ENCODE assay signal across 25 cellular contexts in the genomic region with DNA sequence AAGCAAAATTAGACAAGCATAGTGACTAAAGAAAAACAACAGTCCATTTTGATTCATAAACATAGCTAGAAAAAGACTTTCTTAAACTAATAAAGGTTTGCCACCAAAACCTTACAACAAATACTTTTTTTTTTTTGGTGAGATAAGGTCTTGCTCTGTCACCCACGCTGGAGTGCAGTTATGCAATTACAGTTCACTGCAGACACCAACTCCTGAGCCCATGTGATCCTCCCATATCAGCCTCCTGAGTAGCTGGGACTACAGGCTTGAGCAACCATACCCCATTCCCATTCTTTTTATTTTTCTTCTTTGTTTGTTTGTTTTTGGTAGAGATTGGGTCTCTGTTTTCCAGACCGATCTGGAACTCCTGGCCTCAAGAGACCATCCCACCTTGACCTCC.
"Had no signal": no experiment of that assay in that cellular context is flagged by ENCODE, and none has a peak within 500 bp of the region (broad histone marks: within the 10 kb centered on the region; RNA-seq: fewer than 3 reads in every experiment).

No MANE protein-coding gene starts in this region.

- H3K4me3 Mint-ChIP-seq: natural killer cell; nephron; neural progenitor cell; stimulated activated effector memory CD8-positive, alpha-beta T cell treated with anti-CD3 and anti-CD28 coated beads, Interleukin-12 subunit alpha, Interleukin-12 subunit beta, amount 100 ng/mL, for 72 hours; stimulated activated naive B cell treated with anti-CD40 and anti-IgM and Interleukin-4, amounts not matched to agents 10 μg/mL and 1 μg/mL and 100 μg/mL, for 72 hours; stimulated activated naive CD8-positive, alpha-beta T cell treated with anti-CD3 and anti-CD28 coated beads, Interleukin-15, Interleukin-2, amounts not matched to agents 100 ng/mL and 50 ng/mL, for 24 hours had no signal

- H3K9me3 Mint-ChIP-seq: nephron, neural progenitor cell had no signal

- H3K27me3 Mint-ChIP-seq: progenitor cell of endocrine pancreas; stimulated activated naive B cell treated with anti-CD40 and anti-IgM and Interleukin-4, amounts not matched to agents 10 μg/mL and 1 μg/mL and 100 μg/mL, for 72 hours; stimulated activated naive CD8-positive, alpha-beta T cell treated with anti-CD3 and anti-CD28 coated beads, Interleukin-15, Interleukin-2, amounts not matched to agents 100 ng/mL and 50 ng/mL, for 24 hours had no signal

- DNase-seq: natural killer cell; occipital lobe; ovary; posterior cingulate gyrus; psoas muscle; right cardiac atrium; right lobe of liver; sigmoid colon; small intestine; stimulated activated CD4-positive, alpha-beta T cell treated with anti-CD3 and anti-CD28 coated beads, Interleukin-15, amount 100 ng/mL, for 24 hours; stimulated activated CD4-positive, alpha-beta T cell treated with anti-CD3 and anti-CD28 coated beads, Interleukin-2, amount 100 ng/mL, for 24 hours; stimulated activated CD4-positive, alpha-beta T cell treated with anti-CD3 and anti-CD28 coated beads, Interleukin-2, amount 100 ng/mL, for 48 hours; stimulated activated CD4-positive, alpha-beta T cell treated with anti-CD3 and anti-CD28 coated beads, Interleukin-4, amount 100 ng/mL, for 24 hours; stimulated activated naive B cell treated with anti-CD40 and anti-IgM and Interleukin-4, amounts not matched to agents 10 μg/mL and 1 μg/mL and 100 μg/mL, for 72 hours; stimulated activated naive CD4-positive, alpha-beta T cell treated with Interleukin-2 at 50 U/mL for 16 hours; substantia nigra; testis; tibial artery; transverse colon; upper lobe of left lung had no signal

- H3K27ac Mint-ChIP-seq: natural killer cell; nephron; neural progenitor cell; progenitor cell of endocrine pancreas; stimulated activated effector memory CD8-positive, alpha-beta T cell treated with anti-CD3 and anti-CD28 coated beads, Interleukin-12 subunit alpha, Interleukin-12 subunit beta, amount 100 ng/mL, for 72 hours; stimulated activated naive B cell treated with anti-CD40 and anti-IgM and Interleukin-4, amounts not matched to agents 10 μg/mL and 1 μg/mL and 100 μg/mL, for 72 hours; stimulated activated naive CD8-positive, alpha-beta T cell treated with anti-CD3 and anti-CD28 coated beads, Interleukin-15, Interleukin-2, amounts not matched to agents 100 ng/mL and 50 ng/mL, for 24 hours had no signal

- ATAC-seq: natural killer cell; psoas muscle; right cardiac atrium; right lobe of liver; stimulated activated effector memory CD8-positive, alpha-beta T cell treated with anti-CD3 and anti-CD28 coated beads, Interleukin-12 subunit alpha, Interleukin-12 subunit beta, amount 100 ng/mL, for 72 hours; stimulated activated naive B cell treated with anti-CD40 and anti-IgM and Interleukin-4, amounts not matched to agents 10 μg/mL and 1 μg/mL and 100 μg/mL, for 72 hours had no signal

- H3K4me1 Mint-ChIP-seq: natural killer cell; nephron; neural progenitor cell; stimulated activated effector memory CD8-positive, alpha-beta T cell treated with anti-CD3 and anti-CD28 coated beads, Interleukin-12 subunit alpha, Interleukin-12 subunit beta, amount 100 ng/mL, for 72 hours; stimulated activated naive B cell treated with anti-CD40 and anti-IgM and Interleukin-4, amounts not matched to agents 10 μg/mL and 1 μg/mL and 100 μg/mL, for 72 hours had no signal
